11 cellular contexts compared by ENCODE assay signal in the genomic region with DNA sequence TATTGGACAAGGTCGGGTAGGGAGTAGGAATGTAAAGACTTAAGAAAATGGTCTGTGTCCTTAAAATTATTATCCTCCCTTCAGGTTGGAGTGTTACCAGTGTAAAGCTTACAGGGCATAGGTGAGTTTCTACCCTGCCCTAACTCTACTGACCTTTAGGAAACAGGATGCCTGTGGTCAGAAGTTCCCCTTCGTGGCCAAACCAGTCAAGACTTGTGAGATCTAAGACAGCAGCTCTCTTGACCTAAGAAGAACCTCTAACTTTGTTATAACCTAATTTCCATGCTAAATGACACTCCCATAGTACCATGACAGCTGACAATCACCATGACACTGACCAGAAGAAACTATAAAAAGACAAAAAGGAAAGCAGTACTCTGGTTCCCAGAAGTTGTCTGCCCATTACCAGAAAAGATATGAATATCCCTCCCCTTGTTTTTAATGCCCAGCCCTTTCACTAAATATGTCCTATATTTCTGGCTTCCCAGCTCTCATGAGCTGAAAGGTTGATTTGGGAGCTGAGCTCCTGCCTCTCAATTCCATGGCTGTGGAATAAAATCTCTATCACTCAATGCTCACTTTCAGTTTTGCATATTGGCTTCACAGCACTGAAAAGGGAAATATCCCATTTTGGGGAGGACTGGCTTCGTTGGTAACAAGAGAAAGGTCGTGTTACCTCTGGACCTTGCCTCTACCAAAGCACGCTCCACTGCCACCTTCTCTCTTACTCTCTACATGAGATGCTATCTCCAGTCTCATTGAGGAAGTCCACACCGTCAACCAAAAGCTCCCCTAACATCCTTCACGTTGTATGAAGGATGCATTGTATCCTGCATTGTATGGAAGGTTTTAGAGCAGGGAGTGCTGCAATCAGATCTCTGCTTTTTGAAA.
DNase-seq lines count a peak whose midpoint lies in the region; ATAC-seq and TF ChIP-seq lines count a peak whose summit lies in the region.
"Had no signal": no experiment of that assay in that cellular context is flagged by ENCODE, and none has a peak within 500 bp of the region (broad histone marks: within the 10 kb centered on the region; RNA-seq: fewer than 3 reads in every experiment).

No MANE protein-coding gene starts in this region.

- H3K27me3 Mint-ChIP-seq in immature natural killer cell (ENCODE audit: low read depth in 3 of 3), result peaks cover 0 to 5% (median 0%) of the 10 kb centered on the region in 3 donors
- peaks cover 22% of the 10 kb centered on the region for H3K27me3 Mint-ChIP-seq in progenitor cell of endocrine pancreas

- H4K8ac ChIP-seq in mesenchymal stem cell (ENCODE audit: low read length), result no peak overlapping the region

- H3K36me3 ChIP-seq in adrenal gland (replicated peaks in 1 of 2) (no peaks in the 10 kb centered on the region), mesenchymal stem cell (ENCODE audit: control insufficient read depth in 1 of 2, insufficient read depth in 2 of 2, low read depth in 1 of 2, low read length in 2 of 2) (no peaks in the 10 kb centered on the region)

- no peak overlapping the region for H2BK5ac ChIP-seq in mesenchymal stem cell (ENCODE audit: low read depth, low read length, poor library complexity, severe bottlenecking)

- no peak overlapping the region for H2AK5ac ChIP-seq in mesenchymal stem cell (ENCODE audit: low read length, severe bottlenecking)

- peak overlapping the region in 3 of 5 donors; percentile 11 to 27 (median 14) for H3K4me3 Mint-ChIP-seq in immature natural killer cell
- no peak overlapping the region for H3K4me3 Mint-ChIP-seq in progenitor cell of endocrine pancreas (ENCODE audit: low read depth)
- H3K4me3 Mint-ChIP-seq: activated naive CD4-positive, alpha-beta T cell treated with anti-CD3 and anti-CD28 coated beads, Interleukin-2, amount 50 U/mL, for 24 hours had no signal

- H3K14ac ChIP-seq in mesenchymal stem cell (ENCODE audit: low read length in 2 of 2), result no peak overlapping the region

- H3K9me3 ChIP-seq in adrenal gland (replicated peaks in 1 of 3) (no peaks in the 10 kb centered on the region), mesenchymal stem cell (ENCODE audit: control insufficient read depth, low read length) (no peaks in the 10 kb centered on the region)

- H3K9me3 Mint-ChIP-seq in immature natural killer cell (no peaks in the 10 kb centered on the region), progenitor cell of endocrine pancreas (ENCODE audit: low read depth) (peaks cover 4% of the 10 kb centered on the region)
- H3K9me3 Mint-ChIP-seq: activated naive CD4-positive, alpha-beta T cell treated with anti-CD3 and anti-CD28 coated beads, Interleukin-2, amount 50 U/mL, for 24 hours had no signal

- H3K4me3 ChIP-seq in adrenal gland, result no peak overlapping the region
- no peak overlapping the region for H3K4me3 ChIP-seq in mesenchymal stem cell (ENCODE audit: insufficient read depth in 1 of 2, low read depth in 1 of 2, low read length in 2 of 2)

- intact Hi-C loops in adrenal gland (cut with DNase I), result no loop called here

- no peak overlapping the region for H4K91ac ChIP-seq in mesenchymal stem cell (ENCODE audit: low read length)

- peaks cover 14 to 21% of the 10 kb centered on the region in 2 donors for H3K4me1 Mint-ChIP-seq in immature natural killer cell
- H3K4me1 Mint-ChIP-seq in progenitor cell of endocrine pancreas (ENCODE audit: low read depth), result no peaks in the 10 kb centered on the region
- H3K4me1 Mint-ChIP-seq: activated naive CD4-positive, alpha-beta T cell treated with anti-CD3 and anti-CD28 coated beads, Interleukin-2, amount 50 U/mL, for 24 hours had no signal

- no peak overlapping the region for H2AFZ ChIP-seq in mesenchymal stem cell (ENCODE audit: low read depth, low read length)

- no peak overlapping the region for H3K4me2 ChIP-seq in mesenchymal stem cell (ENCODE audit: low read length, poor library complexity, severe bottlenecking)

- H2BK15ac ChIP-seq in mesenchymal stem cell (ENCODE audit: low read depth, poor library complexity, severe bottlenecking), result no peak overlapping the region

- no peak overlapping the region for H2BK120ac ChIP-seq in mesenchymal stem cell (ENCODE audit: low read depth, low read length)

- no peak overlapping the region for H3K9ac ChIP-seq in mesenchymal stem cell (ENCODE audit: low read length)

- WGBS in adrenal gland, 4 donors, result 63 to 80% (median 68%) methylated on average over 7 of the region's 7 CpGs
- WGBS in mesenchymal stem cell, result 71% methylated on average over 6 of the region's 7 CpGs

- no peaks in the 10 kb centered on the region for H3K79me1 ChIP-seq in mesenchymal stem cell (replicated peaks; ENCODE audit: low read length, poor library complexity, severe bottlenecking)

- TF ChIP-seq CTCF in adrenal gland (IDR thresholded peaks at IDR 0.05) (no peak), progenitor cell of endocrine pancreas (IDR thresholded peaks at IDR 0.05; ENCODE audit: unreplicated experiment) (no peak)

- H3K4ac ChIP-seq in mesenchymal stem cell (ENCODE audit: low read depth in 1 of 2, low read length in 2 of 2), result peak overlapping the region in 1 of 2 experiments; percentile 5

- no peak overlapping the region for H2BK12ac ChIP-seq in mesenchymal stem cell (ENCODE audit: low read length in 2 of 2)

- H3K4me1 ChIP-seq in adrenal gland (replicated peaks in 1 of 2), result no peaks in the 10 kb centered on the region
- H3K4me1 ChIP-seq in mesenchymal stem cell (ENCODE audit: control insufficient read depth, insufficient read depth, low read depth, low read length), result no peaks in the 10 kb centered on the region

- H3K23ac ChIP-seq in mesenchymal stem cell (ENCODE audit: low read length in 2 of 2), result no peak overlapping the region

- H3K27ac Mint-ChIP-seq in immature natural killer cell, result peak overlapping the region in 3 of 6 donors; percentile 11 to 51 (median 20)
- H3K27ac Mint-ChIP-seq in progenitor cell of endocrine pancreas, result no peak overlapping the region
- H3K27ac Mint-ChIP-seq: activated naive CD4-positive, alpha-beta T cell treated with anti-CD3 and anti-CD28 coated beads, Interleukin-2, amount 50 U/mL, for 24 hours had no signal

- H3K27ac ChIP-seq in adrenal gland (no peak overlapping the region), mesenchymal stem cell (ENCODE audit: low read length, poor library complexity, severe bottlenecking) (no peak overlapping the region)

- TF ChIP-seq POLR2A in adrenal gland (IDR thresholded peaks at IDR 0.05), result no peak
- TF ChIP-seq POLR2A in erythroblast (IDR thresholded peaks at IDR 0.05; ENCODE audit: low read length), result no peak

- ATAC-seq in GM18870 (IDR thresholded peaks at IDR 0.05; ENCODE audit: unreplicated experiment) (peak; percentile 96), GM21529 (IDR thresholded peaks at IDR 0.05; ENCODE audit: unreplicated experiment) (peak; percentile 74), HG03097 (IDR thresholded peaks at IDR 0.05; ENCODE audit: low FRiP score, unreplicated experiment) (peak; percentile 80)

- H3K27me3 ChIP-seq in adrenal gland (no peaks in the 10 kb centered on the region), mesenchymal stem cell (ENCODE audit: control insufficient read depth in 1 of 2, insufficient read depth in 1 of 2, low read length in 2 of 2) (no peaks in the 10 kb centered on the region)

- DNase-seq in immature natural killer cell, result peak; percentile 22 to 29 (median 27)
- DNase-seq in adrenal gland, result no peak
- DNase-seq in progenitor cell of endocrine pancreas (ENCODE audit: low spot score, unreplicated experiment), result no peak
- DNase-seq in erythroblast (lab: John Stamatoyannopoulos, UW), result no peak
- no peak for DNase-seq in mesenchymal stem cell
- DNase-seq: dermis blood vessel endothelial cell, NCI-H2029 had no signal

- H3K36me3 Mint-ChIP-seq in immature natural killer cell (no peaks in the 10 kb centered on the region), progenitor cell of endocrine pancreas (ENCODE audit: insufficient read depth) (no peaks in the 10 kb centered on the region)
- H3K36me3 Mint-ChIP-seq: activated naive CD4-positive, alpha-beta T cell treated with anti-CD3 and anti-CD28 coated beads, Interleukin-2, amount 50 U/mL, for 24 hours had no signal

- H3K18ac ChIP-seq in mesenchymal stem cell (ENCODE audit: low read depth in 1 of 2, low read length in 2 of 2), result no peak overlapping the region

Comparison
In these comparisons a context has a peak if more than half of its experiments do, and no peak if none do; other contexts are left out.
1. DNase-seq: peak in immature natural killer cell (3 of 3); none in adrenal gland (0 of 7), progenitor cell of endocrine pancreas (single experiment), erythroblast (0 of 2) and mesenchymal stem cell (single experiment).
2. Peak in every context shown above with its lines, with median percentiles within 50 percentile points of each other: ATAC-seq.